In genomic region chr10:98173258-98173657, GRCh38 we compare ENCODE assay signal across 14 cellular contexts.
"Had no signal": no experiment of that assay in that cellular context is flagged by ENCODE, and none has a peak within 500 bp of the region (broad histone marks: within the 10 kb centered on the region; RNA-seq: fewer than 3 reads in every experiment).

No MANE protein-coding gene starts in this region.

- H3K27me3 Mint-ChIP-seq: activated naive CD4-positive, alpha-beta T cell treated with anti-CD3 and anti-CD28 coated beads, Interleukin-2, amount 50 U/mL, for 24 hours; stimulated activated memory B cell treated with anti-CD40 and anti-IgM and Interleukin-4, amounts not matched to agents 10 μg/mL and 1 μg/mL and 100 μg/mL, for 72 hours had no signal

- H3K9me3 Mint-ChIP-seq: stimulated activated memory B cell treated with anti-CD40 and anti-IgM and Interleukin-4, amounts not matched to agents 10 μg/mL and 1 μg/mL and 100 μg/mL, for 72 hours had no signal

- H3K27ac Mint-ChIP-seq: activated naive CD4-positive, alpha-beta T cell treated with anti-CD3 and anti-CD28 coated beads, Interleukin-2, amount 50 U/mL, for 24 hours; mesothelial cell of epicardium; stimulated activated memory B cell treated with anti-CD40 and anti-IgM and Interleukin-4, amounts not matched to agents 10 μg/mL and 1 μg/mL and 100 μg/mL, for 72 hours; T-helper 1 cell treated with Interleukin-12 subunit alpha and Interleukin-12 subunit beta and Interleukin-4 antibody, amounts not matched to agents 30 μg/mL and 1 μg/mL, for 36 hours had no signal

- H3K4me3 ChIP-seq: right atrium auricular region, tibial nerve had no signal

- ATAC-seq: esophagus mucosa; stimulated activated memory B cell treated with anti-CD40 and anti-IgM and Interleukin-4, amounts not matched to agents 10 μg/mL and 1 μg/mL and 100 μg/mL, for 72 hours had no signal

- H3K36me3 ChIP-seq: right atrium auricular region had no signal

- H3K27me3 ChIP-seq: neutrophil, right atrium auricular region, tibial nerve had no signal

- H3K4me3 Mint-ChIP-seq: activated naive CD4-positive, alpha-beta T cell treated with anti-CD3 and anti-CD28 coated beads, Interleukin-2, amount 50 U/mL, for 24 hours; mesothelial cell of epicardium; stimulated activated memory B cell treated with anti-CD40 and anti-IgM and Interleukin-4, amounts not matched to agents 10 μg/mL and 1 μg/mL and 100 μg/mL, for 72 hours; T-helper 1 cell treated with Interleukin-12 subunit alpha and Interleukin-12 subunit beta and Interleukin-4 antibody, amounts not matched to agents 30 μg/mL and 1 μg/mL, for 36 hours had no signal

- H3K27ac ChIP-seq: neutrophil, right atrium auricular region, tibial nerve had no signal

- DNase-seq: activated CD4-positive, alpha-beta T cell treated with anti-CD3 and anti-CD28 coated beads, Interleukin-2, amount 50 U/mL, for 1 hour; activated CD4-positive, CD25-positive, alpha-beta regulatory T cell; cerebellar nuclear complex; dermis blood vessel endothelial cell; kidney glomerular epithelial cell; small intestine had no signal

- H3K4me1 Mint-ChIP-seq: mesothelial cell of epicardium had no signal

- H3K9me3 ChIP-seq: neutrophil, right atrium auricular region, tibial nerve had no signal
